In the genomic region with DNA sequence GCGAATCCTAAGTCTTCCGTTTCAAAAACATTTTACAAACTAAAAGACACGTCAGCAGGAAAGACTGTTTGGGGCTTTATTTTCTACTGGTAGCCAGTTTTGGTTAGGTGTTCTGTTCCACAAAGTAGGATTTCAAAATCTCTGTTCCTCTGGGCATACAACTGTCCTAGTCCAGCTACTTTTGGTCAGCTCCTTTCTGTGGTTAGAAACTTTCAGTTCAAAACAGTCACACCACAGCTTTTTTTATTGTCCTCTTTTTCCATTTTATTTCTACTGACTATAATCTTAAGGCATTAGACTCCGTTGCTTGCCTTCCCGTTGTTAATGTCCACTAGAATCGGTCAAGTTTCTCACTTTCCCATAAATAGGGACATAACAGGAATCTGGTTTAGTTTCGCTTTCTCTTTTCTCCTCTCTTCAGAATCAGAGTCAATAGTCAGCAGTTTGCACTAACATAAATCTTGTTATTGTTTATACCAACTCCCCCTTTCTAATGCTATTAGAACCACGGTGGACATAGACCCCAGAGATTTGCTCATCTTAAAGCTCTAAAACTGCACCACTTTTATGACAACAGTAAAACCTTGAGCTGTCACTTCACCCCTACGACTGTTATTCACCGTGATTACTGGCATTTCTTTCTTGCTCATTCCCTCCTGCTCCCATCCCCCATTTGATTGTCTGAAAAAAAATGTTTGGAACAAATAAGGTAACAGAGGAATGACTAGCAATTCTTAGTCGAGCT, we compare ENCODE assay signal across 8 cellular contexts. TPM values are rescaled to one million over a fixed set of nuclear protein-coding genes. Genes with fewer than 3 reads are reported as not detected.
DNase-seq lines count a peak whose midpoint lies in the region; ATAC-seq, FAIRE-seq and TF ChIP-seq lines count a peak whose summit lies in the region.

No MANE protein-coding gene starts in this region.

- no peaks in the 10 kb centered on the region for H3K27me3 Mint-ChIP-seq in activated T-cell treated with anti-CD3 and anti-CD28 coated beads, Interleukin-2, amount 50 U/mL, for 4 hours (ENCODE audit: low read depth)
- H3K27me3 Mint-ChIP-seq in activated naive CD8-positive, alpha-beta T cell treated with anti-CD3 and anti-CD28 coated beads for 36 hours: no peaks in the 10 kb centered on the region

- H3K4me1 ChIP-seq in keratinocyte (ENCODE audit: control insufficient read depth, extremely low read depth, insufficient read depth, low read length): no peaks in the 10 kb centered on the region
- peaks cover 0 to 10% (median 5%) of the 10 kb centered on the region in 5 donors for H3K4me1 ChIP-seq in subcutaneous abdominal adipose tissue (ENCODE audit: control insufficient read depth in 5 of 5, insufficient read depth in 5 of 5, low read length in 5 of 5)

- H3K9me3 ChIP-seq in keratinocyte (ENCODE audit: control insufficient read depth, low read depth, low read length) (no peaks in the 10 kb centered on the region), subcutaneous abdominal adipose tissue (ENCODE audit: control insufficient read depth in 5 of 5, low read length in 5 of 5) (no peaks in the 10 kb centered on the region)

- no peak overlapping the region for H3K9ac ChIP-seq in keratinocyte (ENCODE audit: control insufficient read depth, extremely low read depth, insufficient read depth, low read length)
- peak overlapping the region; percentile 29 to 89 (median 74) for H3K9ac ChIP-seq in subcutaneous abdominal adipose tissue (ENCODE audit: low read length in 5 of 5)

- dilution Hi-C loops in keratinocyte (cut with MboI; ENCODE audit: extremely low pct_ligation_motif_present, low sequenced_read_pairs): no loop called here

- TF ChIP-seq POLR2A in GM12891 (IDR thresholded peaks at IDR 0.05; ENCODE audit: low read depth, low read length): no peak

- H3K9me3 Mint-ChIP-seq in activated T-cell treated with anti-CD3 and anti-CD28 coated beads, Interleukin-2, amount 50 U/mL, for 4 hours: no peaks in the 10 kb centered on the region
- H3K9me3 Mint-ChIP-seq in activated naive CD8-positive, alpha-beta T cell treated with anti-CD3 and anti-CD28 coated beads for 36 hours: no peaks in the 10 kb centered on the region

- H3K79me2 ChIP-seq in keratinocyte (ENCODE audit: control insufficient read depth, insufficient read depth, low read length): no peaks in the 10 kb centered on the region

- H3K36me3 ChIP-seq in keratinocyte (ENCODE audit: control insufficient read depth in 2 of 2, extremely low read depth in 1 of 2, insufficient read depth in 2 of 2, low read length in 2 of 2): no peaks in the 10 kb centered on the region
- H3K36me3 ChIP-seq in subcutaneous abdominal adipose tissue (ENCODE audit: control insufficient read depth in 5 of 5, insufficient read depth in 5 of 5, low read length in 5 of 5): no peaks in the 10 kb centered on the region

- H3K36me3 Mint-ChIP-seq in activated T-cell treated with anti-CD3 and anti-CD28 coated beads, Interleukin-2, amount 50 U/mL, for 4 hours (ENCODE audit: insufficient read depth): no peaks in the 10 kb centered on the region
- no peaks in the 10 kb centered on the region for H3K36me3 Mint-ChIP-seq in activated naive CD8-positive, alpha-beta T cell treated with anti-CD3 and anti-CD28 coated beads for 36 hours

- H3K27ac ChIP-seq in keratinocyte (ENCODE audit: control insufficient read depth, insufficient read depth, low read length) (no peak overlapping the region), subcutaneous abdominal adipose tissue (ENCODE audit: low read depth, low read length) (peak overlapping the region; percentile 96)

- H3K27me3 ChIP-seq in keratinocyte (ENCODE audit: control insufficient read depth, extremely low read depth, insufficient read depth, low read length): no peaks in the 10 kb centered on the region
- H3K27me3 ChIP-seq in subcutaneous abdominal adipose tissue (ENCODE audit: control insufficient read depth in 5 of 5, insufficient read depth in 4 of 5, low read length in 5 of 5): no peaks in the 10 kb centered on the region

- H3K4me2 ChIP-seq in keratinocyte (ENCODE audit: control insufficient read depth, extremely low read depth, insufficient read depth, low read depth, low read length): no peak overlapping the region

- no peaks in the 10 kb centered on the region for H4K20me1 ChIP-seq in keratinocyte (ENCODE audit: control insufficient read depth, extremely low read depth, insufficient read depth, low read length)

- no peak for TF ChIP-seq CTCF in keratinocyte (optimal IDR thresholded peaks at IDR 0.05 in 1 of 3, IDR thresholded peaks at IDR 0.05 in 1 of 3, conservative IDR thresholded peaks at IDR 0.05 in 1 of 3; ENCODE audit: extremely low read depth in 1 of 3, insufficient read depth in 2 of 3, low read length in 3 of 3)

- no peak for DNase-seq in activated T-cell treated with anti-CD3 and anti-CD28 coated beads, Interleukin-2, amount 50 U/mL, for 4 hours
- DNase-seq in activated T-cell treated with anti-CD3 and anti-CD28 coated beads, Interleukin-2, amount 50 U/mL, for 1 hour: no peak
- no peak for DNase-seq in activated naive CD8-positive, alpha-beta T cell treated with anti-CD3 and anti-CD28 coated beads for 36 hours
- no peak for DNase-seq in keratinocyte (ENCODE audit: low read depth, low spot score)
- no peak for DNase-seq in activated CD8-positive, alpha-beta memory T cell treated with anti-CD3 and anti-CD28 coated beads, Interleukin-2, amount 50 U/mL, for 4 hours
- no peak for DNase-seq in GM12891 (ENCODE audit: insufficient read length, low spot score)

- H3K9me1 ChIP-seq in keratinocyte (ENCODE audit: control insufficient read depth, extremely low read depth, insufficient read depth, low read length): no peaks in the 10 kb centered on the region

- H2AFZ ChIP-seq in keratinocyte (ENCODE audit: control insufficient read depth, low read length): peak overlapping the region; percentile 11

- ATAC-seq in activated T-cell treated with anti-CD3 and anti-CD28 coated beads, Interleukin-2, amount 50 U/mL, for 4 hours: no peak
- ATAC-seq in HG02798 (IDR thresholded peaks at IDR 0.05; ENCODE audit: poor library complexity, unreplicated experiment): no peak

- FAIRE-seq in keratinocyte (lab: Jason Lieb, UNC) (no peak), GM12891 (lab: Jason Lieb, UNC) (no peak)

- H3K4me3 Mint-ChIP-seq in activated T-cell treated with anti-CD3 and anti-CD28 coated beads, Interleukin-2, amount 50 U/mL, for 4 hours: peak overlapping the region; percentile 57
- peak overlapping the region; percentile 20 for H3K4me3 Mint-ChIP-seq in activated naive CD8-positive, alpha-beta T cell treated with anti-CD3 and anti-CD28 coated beads for 36 hours

- peaks cover 6% of the 10 kb centered on the region for H3K4me1 Mint-ChIP-seq in activated T-cell treated with anti-CD3 and anti-CD28 coated beads, Interleukin-2, amount 50 U/mL, for 4 hours (ENCODE audit: low read depth)
- peaks cover 4% of the 10 kb centered on the region for H3K4me1 Mint-ChIP-seq in activated naive CD8-positive, alpha-beta T cell treated with anti-CD3 and anti-CD28 coated beads for 36 hours

- peak overlapping the region in 1 of 3 experiments; percentile 0 for H3K4me3 ChIP-seq in keratinocyte (ENCODE audit: control insufficient read depth in 2 of 3, extremely low read depth in 1 of 3, insufficient read depth in 2 of 3, low read depth in 1 of 3, low read length in 3 of 3)
- peak overlapping the region; percentile 67 to 86 (median 75) for H3K4me3 ChIP-seq in subcutaneous abdominal adipose tissue (ENCODE audit: low read depth in 1 of 5, low read length in 5 of 5)

- peak overlapping the region; percentile 36 for H3K27ac Mint-ChIP-seq in activated naive CD8-positive, alpha-beta T cell treated with anti-CD3 and anti-CD28 coated beads for 36 hours

TF ChIP-seq in GM12891, 5 proteins besides CTCF, POLR2A, EP300 and RAD21:
- TF ChIP-seq PAX5 (IDR thresholded peaks at IDR 0.05; ENCODE audit: insufficient read depth, low read length, severe bottlenecking) (no peak), TAF1 (IDR thresholded peaks at IDR 0.05; ENCODE audit: low read depth, low read length) (no peak)

RNA-seq across cellular contexts. Expression of a gene that starts 41.5 kb away (rescaled TPM):
- total RNA-seq in activated T-cell treated with anti-CD3 and anti-CD28 coated beads, Interleukin-2, amount 50 U/mL, for 4 hours: under 1 TPM in 1 of 3 donors, not detected in 2; 0.26 TPM
- total RNA-seq in activated naive CD8-positive, alpha-beta T cell treated with anti-CD3 and anti-CD28 coated beads for 36 hours: not detected
- polyA plus RNA-seq in keratinocyte: 0.01 to 0.07 TPM (median 0.01 TPM) in 3 replicates
- not detected for polyA plus RNA-seq in keratinocyte (2011; ENCODE audit: low read depth)
- polyA plus RNA-seq in keratinocyte (2011; cell fraction: cytosol; rRNA removed): 0.01 TPM in 2 replicates
- 0.03 TPM in 1 of 2 replicates, not detected in the other for polyA plus RNA-seq in keratinocyte (2011; cell fraction: nucleus; rRNA removed)
- polyA plus RNA-seq in keratinocyte (2012; ENCODE audit: low replicate concordance): 0.04 TPM in 1 of 2 replicates, not detected in the other
- polyA minus RNA-seq in keratinocyte: 0.26 TPM in 1 of 3 replicates, not detected in the others
- not detected for polyA minus RNA-seq in keratinocyte (2011; cell fraction: cytosol; rRNA and poly(A)+ RNA removed)
- polyA minus RNA-seq in keratinocyte (2011; cell fraction: nucleus; rRNA and poly(A)+ RNA removed): 0.39 TPM in 1 of 2 replicates, not detected in the other
- not detected for polyA plus RNA-seq in GM12891 (2012; ENCODE audit: low read depth, missing spikeins)
